Comparison of ENCODE assay signal across 18 cellular contexts in the genomic region with DNA sequence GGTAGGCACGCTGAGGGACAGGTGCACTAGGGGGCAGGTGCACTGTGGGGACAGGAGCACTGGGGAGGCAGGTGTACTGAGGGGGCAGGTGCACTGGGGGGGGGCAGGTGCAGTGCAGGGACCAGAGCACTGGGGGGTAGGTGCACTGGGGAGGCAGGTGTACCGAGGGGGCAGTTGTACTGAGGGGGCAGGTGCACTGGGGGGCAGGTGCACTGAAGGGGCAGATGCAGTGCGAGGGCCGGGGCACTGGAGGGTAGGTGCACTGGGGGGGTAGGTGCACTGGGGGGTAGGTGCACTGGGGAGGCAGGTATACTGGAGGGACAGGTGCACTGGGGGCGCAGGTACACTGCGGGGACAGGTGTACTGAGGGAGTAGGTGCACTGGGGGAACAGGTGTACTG. TPM values are rescaled to one million over a fixed set of nuclear protein-coding genes. Genes with fewer than 3 reads are reported as not detected.
DNase-seq lines count a peak whose midpoint lies in the region; ATAC-seq, FAIRE-seq and TF ChIP-seq lines count a peak whose summit lies in the region.
"Had no signal": no experiment of that assay in that cellular context is flagged by ENCODE, and none has a peak within 500 bp of the region (broad histone marks: within the 10 kb centered on the region; RNA-seq: fewer than 3 reads in every experiment).

No MANE protein-coding gene starts in this region.

- no peak for TF ChIP-seq CTCF in gastroesophageal sphincter (IDR thresholded peaks at IDR 0.05)
- TF ChIP-seq CTCF in sigmoid colon (IDR thresholded peaks at IDR 0.05), result no peak
- TF ChIP-seq CTCF in pancreas (IDR thresholded peaks at IDR 0.05), result no peak

- WGBS in gastroesophageal sphincter (ENCODE audit: low coverage in 1 of 2), 2 donors, result 100% methylated on average over 2 of the region's 6 CpGs; no CpG with 5 or more reads in 1 of the 2 donors
- WGBS in sigmoid colon, 2 donors, result 69 to 82% methylated on average over 6 of the region's 6 CpGs
- WGBS in pancreas, 2 donors, result 86 to 87% methylated on average over 6 of the region's 6 CpGs

- peaks cover 9% of the 10 kb centered on the region for H3K27me3 Mint-ChIP-seq in stimulated activated naive CD8-positive, alpha-beta T cell treated with anti-CD3 and anti-CD28 coated beads, Interleukin-15, amount 100 ng/mL, for 72 hours
- H3K27me3 Mint-ChIP-seq in natural killer cell treated with Interleukin-12 subunit alpha and Interleukin-12 subunit beta and Interleukin-15 and Interleukin-18, amount 100 ng/mL, for 72 hours, result peaks cover 9 to 34% of the 10 kb centered on the region in 2 donors

- peak; percentile 67 for ATAC-seq in stimulated activated naive CD8-positive, alpha-beta T cell treated with anti-CD3 and anti-CD28 coated beads, Interleukin-15, amount 100 ng/mL, for 72 hours
- no peak for ATAC-seq in stimulated activated naive CD8-positive, alpha-beta T cell treated with anti-CD3 and anti-CD28 coated beads, Interleukin-15, Interleukin-2, amounts not matched to agents 100 U/mL and 50 U/mL, for 24 hours
- no peak for ATAC-seq in gastroesophageal sphincter
- ATAC-seq in natural killer cell treated with Interleukin-12 subunit alpha and Interleukin-12 subunit beta and Interleukin-15 and Interleukin-18, amount 100 ng/mL, for 72 hours, result no peak
- no peak for ATAC-seq in pancreas
- ATAC-seq: GM23338 had no signal

- no peak overlapping the region for H3K4me3 ChIP-seq in gastroesophageal sphincter
- no peak overlapping the region for H3K4me3 ChIP-seq in sigmoid colon
- H3K4me3 ChIP-seq in pancreas, result no peak overlapping the region
- H3K4me3 ChIP-seq: BLaER1, GM23338 had no signal

- H3K36me3 ChIP-seq in gastroesophageal sphincter (no peaks in the 10 kb centered on the region), sigmoid colon (no peaks in the 10 kb centered on the region), pancreas (no peaks in the 10 kb centered on the region)
- H3K36me3 ChIP-seq: BLaER1 had no signal

- intact Hi-C loops in sigmoid colon (cut with DNase I), result no loop called here
- intact Hi-C loops in pancreas (cut with DNase I), result no loop called here

- no peaks in the 10 kb centered on the region for H3K36me3 Mint-ChIP-seq in natural killer cell treated with Interleukin-12 subunit alpha and Interleukin-12 subunit beta and Interleukin-15 and Interleukin-18, amount 100 ng/mL, for 72 hours
- H3K36me3 Mint-ChIP-seq: CD14-positive monocyte; CD4-positive, alpha-beta memory T cell had no signal

- DNase-seq in stimulated activated naive CD8-positive, alpha-beta T cell treated with anti-CD3 and anti-CD28 coated beads, Interleukin-15, amount 100 ng/mL, for 72 hours, result no peak
- no peak for DNase-seq in stimulated activated naive CD8-positive, alpha-beta T cell treated with anti-CD3 and anti-CD28 coated beads, Interleukin-15, Interleukin-2, amounts not matched to agents 100 U/mL and 50 U/mL, for 24 hours
- peak; percentile 59 for DNase-seq in sigmoid colon
- DNase-seq in natural killer cell treated with Interleukin-12 subunit alpha and Interleukin-12 subunit beta and Interleukin-15 and Interleukin-18, amount 100 ng/mL, for 72 hours (ENCODE audit: low spot score), result no peak
- DNase-seq in activated naive CD4-positive, alpha-beta T cell (lab: John Stamatoyannopoulos, UW), result no peak
- DNase-seq in pancreas, result no peak
- DNase-seq: 8988T; CD4-positive, alpha-beta memory T cell; DMS153; DMS79; GF-D8; HCEC 1CT had no signal

- H3K9me3 Mint-ChIP-seq in stimulated activated naive CD8-positive, alpha-beta T cell treated with anti-CD3 and anti-CD28 coated beads, Interleukin-15, amount 100 ng/mL, for 72 hours, result no peaks in the 10 kb centered on the region
- no peaks in the 10 kb centered on the region for H3K9me3 Mint-ChIP-seq in natural killer cell treated with Interleukin-12 subunit alpha and Interleukin-12 subunit beta and Interleukin-15 and Interleukin-18, amount 100 ng/mL, for 72 hours
- H3K9me3 Mint-ChIP-seq: CD14-positive monocyte; CD4-positive, alpha-beta memory T cell; GM23338 had no signal

- TF ChIP-seq POLR2A in gastroesophageal sphincter (IDR thresholded peaks at IDR 0.05) (no peak), sigmoid colon (IDR thresholded peaks at IDR 0.05) (no peak)

- no peaks in the 10 kb centered on the region for H3K9me3 ChIP-seq in gastroesophageal sphincter
- no peaks in the 10 kb centered on the region for H3K9me3 ChIP-seq in sigmoid colon
- H3K9me3 ChIP-seq in pancreas, result no peaks in the 10 kb centered on the region
- H3K9me3 ChIP-seq: BLaER1 had no signal

- no peak overlapping the region for H3K27ac Mint-ChIP-seq in stimulated activated naive CD8-positive, alpha-beta T cell treated with anti-CD3 and anti-CD28 coated beads, Interleukin-15, amount 100 ng/mL, for 72 hours
- no peak overlapping the region for H3K27ac Mint-ChIP-seq in natural killer cell treated with Interleukin-12 subunit alpha and Interleukin-12 subunit beta and Interleukin-15 and Interleukin-18, amount 100 ng/mL, for 72 hours
- H3K27ac Mint-ChIP-seq: CD14-positive monocyte; CD4-positive, alpha-beta memory T cell; GM23338 had no signal

- FAIRE-seq in pancreas (lab: Jason Lieb, UNC), result no peak
- FAIRE-seq: H54 had no signal

- H3K27ac ChIP-seq in gastroesophageal sphincter (peak overlapping the region in 3 of 4 donors; percentile 74 to 99 (median 77)), sigmoid colon (peak overlapping the region in 1 of 4 donors; percentile 77), pancreas (no peak overlapping the region)
- H3K27ac ChIP-seq: BLaER1, HL-60 had no signal

- H3K4me3 Mint-ChIP-seq in stimulated activated naive CD8-positive, alpha-beta T cell treated with anti-CD3 and anti-CD28 coated beads, Interleukin-15, amount 100 ng/mL, for 72 hours, result no peak overlapping the region
- H3K4me3 Mint-ChIP-seq in natural killer cell treated with Interleukin-12 subunit alpha and Interleukin-12 subunit beta and Interleukin-15 and Interleukin-18, amount 100 ng/mL, for 72 hours, result no peak overlapping the region
- H3K4me3 Mint-ChIP-seq: CD14-positive monocyte; CD4-positive, alpha-beta memory T cell; GM23338 had no signal

- H3K4me1 ChIP-seq in gastroesophageal sphincter, result peaks cover 13 to 100% (median 53%) of the 10 kb centered on the region in 3 donors
- peaks cover 0 to 61% (median 32%) of the 10 kb centered on the region in 4 donors for H3K4me1 ChIP-seq in sigmoid colon
- H3K4me1 ChIP-seq in pancreas, result no peaks in the 10 kb centered on the region

- no peaks in the 10 kb centered on the region for H3K4me1 Mint-ChIP-seq in stimulated activated naive CD8-positive, alpha-beta T cell treated with anti-CD3 and anti-CD28 coated beads, Interleukin-15, amount 100 ng/mL, for 72 hours
- H3K4me1 Mint-ChIP-seq in natural killer cell treated with Interleukin-12 subunit alpha and Interleukin-12 subunit beta and Interleukin-15 and Interleukin-18, amount 100 ng/mL, for 72 hours (ENCODE audit: low read depth in 2 of 2), result no peaks in the 10 kb centered on the region
- H3K4me1 Mint-ChIP-seq: CD14-positive monocyte; CD4-positive, alpha-beta memory T cell had no signal

- TF ChIP-seq EP300 in gastroesophageal sphincter (IDR thresholded peaks at IDR 0.05) (no peak), sigmoid colon (IDR thresholded peaks at IDR 0.05) (no peak)

- H3K27me3 ChIP-seq in gastroesophageal sphincter (no peaks in the 10 kb centered on the region), sigmoid colon (no peaks in the 10 kb centered on the region), pancreas (no peaks in the 10 kb centered on the region)
- H3K27me3 ChIP-seq: BLaER1 had no signal

RNA-seq across cellular contexts. Expression of a gene that starts 39.5 kb away (rescaled TPM):
- total RNA-seq in gastroesophageal sphincter (100 to 1,000 TPM; 200 to 373 (median 270) TPM), sigmoid colon (10 to 100 TPM; 23.2 to 53.2 (median 35.4) TPM), pancreas (1 to 10 TPM; 4.0 to 9.0 (median 7.2) TPM)
- polyA plus RNA-seq in sigmoid colon (1 to 10 TPM; 4.2 to 8.5 (median 8.3) TPM), pancreas (10 to 100 TPM in 1 of 2 donors, 1 to 10 TPM in 1; 4.6 to 10.5 TPM)
- not detected for total RNA-seq in natural killer cell treated with Interleukin-12 subunit alpha and Interleukin-12 subunit beta and Interleukin-15 and Interleukin-18, amount 100 ng/mL, for 72 hours
- total RNA-seq: CD4-positive, alpha-beta memory T cell had no signal
- polyA plus RNA-seq: CD14-positive monocyte; CD4-positive, alpha-beta memory T cell had no signal

Comparison
In these comparisons a context has a peak if more than half of its experiments do, and no peak if none do; other contexts are left out.
1. H3K27ac ChIP-seq: peak in gastroesophageal sphincter (3 of 4); none in pancreas (0 of 4).
2. RNA of a gene that starts 39.5 kb away (total RNA-seq): 200 to 373 TPM in gastroesophageal sphincter, 23.2 to 53.2 TPM in sigmoid colon and 4.0 to 9.0 TPM in pancreas; not detected in natural killer cell treated with Interleukin-12 subunit alpha and Interleukin-12 subunit beta and Interleukin-15 and Interleukin-18, amount 100 ng/mL, for 72 hours; every median in the first group is over 4 times any median in the second.